Comparison of ENCODE assay signal across 8 cellular contexts in the genomic region with DNA sequence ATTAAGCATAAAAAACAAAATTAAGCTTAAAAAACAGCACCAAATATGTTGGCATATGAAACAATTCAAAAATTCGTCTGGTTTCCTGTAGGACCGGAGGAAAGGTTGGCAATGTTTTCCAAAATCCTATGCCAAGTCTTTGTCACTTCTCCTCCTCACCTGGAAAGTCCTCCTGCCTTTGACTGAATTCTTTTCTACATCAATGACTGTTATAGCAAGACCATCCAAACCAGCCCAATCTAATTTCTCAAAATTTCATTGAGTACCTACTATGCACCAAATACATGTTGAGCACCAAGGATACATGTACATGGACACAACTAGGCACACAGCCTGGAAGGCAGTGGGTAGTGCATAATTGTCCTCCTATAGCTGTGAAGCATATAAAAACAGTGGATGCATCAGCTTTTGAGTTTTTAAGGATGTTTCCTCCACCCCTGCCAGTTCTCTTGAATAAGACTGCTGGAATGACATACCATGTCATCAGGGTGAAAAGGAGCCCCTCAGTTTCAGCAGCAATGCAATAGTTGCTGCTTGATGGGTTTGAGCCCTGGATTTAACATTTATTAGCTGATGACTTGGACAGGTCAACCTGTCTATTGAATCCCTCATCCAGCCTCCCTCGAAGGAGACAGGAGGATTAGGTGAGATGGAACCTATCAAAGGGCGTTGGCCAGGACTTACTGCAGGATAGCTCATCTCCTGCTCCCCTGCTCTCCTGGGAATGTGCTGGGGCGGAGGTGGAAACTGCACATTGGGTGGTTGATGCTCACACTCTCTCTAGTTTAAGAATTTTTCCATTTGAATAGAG. TPM values are rescaled to one million over a fixed set of nuclear protein-coding genes. Genes with fewer than 3 reads are reported as not detected.
"Had no signal": no experiment of that assay in that cellular context is flagged by ENCODE, and none has a peak within 500 bp of the region (broad histone marks: within the 10 kb centered on the region; RNA-seq: fewer than 3 reads in every experiment).

No MANE protein-coding gene starts in this region.

- ATAC-seq: K562 had no signal

- FAIRE-seq: HTR-8/SVneo, K562 had no signal

- H3K4me3 ChIP-seq: K562 had no signal

- H3K27ac ChIP-seq: HL-60 had no signal

- DNase-seq: IMR-90, KBM-7 had no signal

RNA-seq across cellular contexts. Expression of gene FABP1, which starts 4.5 kb away (rescaled TPM):
- total RNA-seq: HT-29, HT1080, IMR-90 had no signal
- polyA plus RNA-seq: IgD-negative memory B cell, IMR-90, K562 had no signal

RNA-seq across cellular contexts. Expression of gene THNSL2, which starts 46.8 kb away (rescaled TPM):
- total RNA-seq: HT1080, IMR-90, K562 had no signal
- polyA plus RNA-seq: IMR-90, K562 had no signal

RNA-seq across cellular contexts. Expression of gene SMYD1, which starts 55.7 kb away (rescaled TPM):
- total RNA-seq: HT-29, HT1080, IMR-90, K562 had no signal
- polyA plus RNA-seq: IgD-negative memory B cell, IMR-90, K562 had no signal
